Comparison of ENCODE assay signal across 13 cellular contexts in genomic region chr11:61111786-61112517, GRCh38. TPM values are rescaled to one million over a fixed set of nuclear protein-coding genes. Genes with fewer than 3 reads are reported as not detected.
DNase-seq lines count a peak whose midpoint lies in the region; ATAC-seq lines count a peak whose summit lies in the region.
"Had no signal": no experiment of that assay in that cellular context is flagged by ENCODE, and none has a peak within 500 bp of the region (broad histone marks: within the 10 kb centered on the region; RNA-seq: fewer than 3 reads in every experiment).

No MANE protein-coding gene starts in this region.

- ATAC-seq in naive thymus-derived CD8-positive, alpha-beta T cell: peak; percentile 74 to 88
- no peak for ATAC-seq in HG02973 (IDR thresholded peaks at IDR 0.05; ENCODE audit: unreplicated experiment)
- ATAC-seq: A549 had no signal

- DNase-seq in activated naive CD4-positive, alpha-beta T cell treated with Interleukin-2 at 50 U/mL for 16 hours: peak; percentile 63
- DNase-seq in activated naive CD4-positive, alpha-beta T cell (lab: John Stamatoyannopoulos, UW): no peak
- DNase-seq in activated T-cell treated with anti-CD3 and anti-CD28 coated beads, Interleukin-2, amount 50 U/mL, for 48 hours: peak; percentile 73 to 77
- peak in 8 of 10 donors; percentile 43 to 76 (median 65) for DNase-seq in naive thymus-derived CD8-positive, alpha-beta T cell
- DNase-seq in MV-4-11 (lab: John Stamatoyannopoulos, UW) (no peak), GM19240 (ENCODE audit: insufficient read length, low spot score) (no peak), HuH-7.5 (ENCODE audit: low spot score) (no peak)
- DNase-seq: dermis blood vessel endothelial cell, DMS53 had no signal

- peak overlapping the region in 9 of 10 donors; percentile 89 to 97 (median 94) for H3K27ac Mint-ChIP-seq in naive thymus-derived CD8-positive, alpha-beta T cell

- H3K4me3 Mint-ChIP-seq in naive thymus-derived CD8-positive, alpha-beta T cell: peak overlapping the region; percentile 70 to 94 (median 85)

- peaks cover 5 to 78% (median 25%) of the 10 kb centered on the region in 3 donors for H3K36me3 Mint-ChIP-seq in naive thymus-derived CD8-positive, alpha-beta T cell

- H3K4me1 Mint-ChIP-seq in naive thymus-derived CD8-positive, alpha-beta T cell: peaks cover 57 to 100% (median 94%) of the 10 kb centered on the region in 4 donors

- POLR2A ChIA-PET in naive thymus-derived CD8-positive, alpha-beta T cell (lab: Charles Lee): interaction anchor here (1.0 to 7.5 kb wide), 20 partner anchors 9 to 125 kb away, joined by 3 to 54 read pairs (median 6); partner anchors contain the start of gene CD5

- H3K9me3 Mint-ChIP-seq in naive thymus-derived CD8-positive, alpha-beta T cell: no peaks in the 10 kb centered on the region

- no peaks in the 10 kb centered on the region for H3K27me3 Mint-ChIP-seq in naive thymus-derived CD8-positive, alpha-beta T cell

RNA-seq across cellular contexts. Expression of gene CD5, which starts 9.7 kb away (rescaled TPM):
- total RNA-seq in naive thymus-derived CD8-positive, alpha-beta T cell: 100 to 1,000 TPM; 165 to 174 TPM
- 100 to 1,000 TPM; 136 to 227 (median 192) TPM for polyA plus RNA-seq in naive thymus-derived CD8-positive, alpha-beta T cell
- total RNA-seq: dermis blood vessel endothelial cell, fibroblast of villous mesenchyme, myocyte had no signal
- polyA plus RNA-seq: A549 had no signal

RNA-seq across cellular contexts. Expression of gene VPS37C, which starts 49.3 kb away (rescaled TPM):
- 1 to 10 TPM; 5.4 to 6.3 TPM for total RNA-seq in naive thymus-derived CD8-positive, alpha-beta T cell
- polyA plus RNA-seq in naive thymus-derived CD8-positive, alpha-beta T cell: 1 to 10 TPM in 1 of 3 donors, under 1 TPM in 2; 0.62 to 1.3 (median 0.86) TPM

Comparison
In these comparisons a context has a peak if more than half of its experiments do, and no peak if none do; other contexts are left out.
1. DNase-seq: peak in activated naive CD4-positive, alpha-beta T cell treated with Interleukin-2 at 50 U/mL for 16 hours (single experiment), activated T-cell treated with anti-CD3 and anti-CD28 coated beads, Interleukin-2, amount 50 U/mL, for 48 hours (2 of 2) and naive thymus-derived CD8-positive, alpha-beta T cell (8 of 10); none in activated naive CD4-positive, alpha-beta T cell (0 of 4), MV-4-11 (single experiment), GM19240 (single experiment) and HuH-7.5 (single experiment).